Comparison of ENCODE assay signal across 37 cellular contexts in the genomic region with DNA sequence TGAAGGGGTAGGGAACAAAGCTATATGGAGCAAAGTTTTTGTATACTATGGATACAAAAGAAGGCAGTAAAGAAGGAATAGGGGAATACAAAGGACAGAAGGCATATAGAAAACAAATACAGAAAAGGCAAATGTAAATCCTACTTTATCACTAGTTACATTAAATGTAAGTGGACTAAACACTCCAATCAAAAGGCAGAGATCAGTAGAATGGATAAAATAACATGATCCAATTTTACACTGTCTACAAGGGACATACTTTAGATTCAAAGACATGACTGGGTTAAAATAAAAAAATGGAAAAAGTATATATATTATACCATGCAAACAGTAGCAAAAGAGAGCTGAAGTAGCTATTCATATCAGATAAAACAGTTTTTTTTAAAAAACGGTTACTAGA.
A peak's percentile ranks its signal among the peaks of the same experiment; 100 is the strongest.
DNase-seq lines count a peak whose midpoint lies in the region; ATAC-seq, FAIRE-seq and TF ChIP-seq lines count a peak whose summit lies in the region.
"Had no signal": no experiment of that assay in that cellular context is flagged by ENCODE, and none has a peak within 500 bp of the region (broad histone marks: within the 10 kb centered on the region; RNA-seq: fewer than 3 reads in every experiment).

No MANE protein-coding gene starts in this region.

- no peaks in the 10 kb centered on the region for H3F3A ChIP-seq in PC-3 (ENCODE audit: low read length, unreplicated experiment)

- no TSS peak for BruUV-seq in K562 (replicated peaks; lab: Mats Ljungman, UMichigan)
- no TSS peak for BruUV-seq in A673 (replicated peaks; lab: Mats Ljungman, UMichigan)
- BruUV-seq in PC-3 (replicated peaks; lab: Mats Ljungman, UMichigan): no TSS peak

- no peaks in the 10 kb centered on the region for H3K36me3 Mint-ChIP-seq in endodermal cell (ENCODE audit: low read depth)
- H3K36me3 Mint-ChIP-seq in WTC11: peaks cover 3% of the 10 kb centered on the region; the same call in 1 of the 2 replicates
- H3K36me3 Mint-ChIP-seq: CD14-positive monocyte; CD4-positive, alpha-beta memory T cell; CD4-positive, CD25-positive, alpha-beta regulatory T cell; CD8-positive, alpha-beta memory T cell; CD8-positive, alpha-beta T cell had no signal

- TF ChIP-seq RAD21 in K562 (CRISPR knock-in tag; conservative IDR thresholded peaks at IDR 0.05 in 1 of 2, IDR thresholded peaks at IDR 0.05 in 1 of 2): no peak

- peaks cover 28% of the 10 kb centered on the region for H3K4me1 Mint-ChIP-seq in endodermal cell
- H3K4me1 Mint-ChIP-seq in WTC11: no peaks in the 10 kb centered on the region
- H3K4me1 Mint-ChIP-seq: B cell; CD14-positive monocyte; CD4-positive, alpha-beta memory T cell; CD4-positive, CD25-positive, alpha-beta regulatory T cell; CD8-positive, alpha-beta memory T cell had no signal

- TF ChIP-seq POLR2A in K562 (conservative IDR thresholded peaks at IDR 0.05): no peak

- H3K4me1 ChIP-seq in HEK293 (ENCODE audit: control insufficient read depth, insufficient read depth, low read length) (no peaks in the 10 kb centered on the region), adipocyte (ENCODE audit: control insufficient read depth, insufficient read depth, low read length) (no peaks in the 10 kb centered on the region), K562 (replicated peaks in 1 of 2; ENCODE audit: control insufficient read depth in 2 of 2, insufficient read depth in 2 of 2, low read length in 2 of 2) (no peaks in the 10 kb centered on the region), endodermal cell (ENCODE audit: control insufficient read depth, insufficient read depth, low read length) (peaks cover 9% of the 10 kb centered on the region), A673 (ENCODE audit: insufficient read depth, low read length, poor library complexity, severe bottlenecking) (no peaks in the 10 kb centered on the region), PC-3 (ENCODE audit: insufficient read depth, low read length) (no peaks in the 10 kb centered on the region)
- H3K4me1 ChIP-seq: A549; BE2C; BLaER1; BLaER1 treated with 17β-estradiol and CSF1 and Interleukin-3, amounts not matched to agents 10 nM and 100 nM; Caco-2 had no signal

- no peaks in the 10 kb centered on the region for H3K36me3 ChIP-seq in HEK293 (ENCODE audit: control insufficient read depth in 2 of 2, insufficient read depth in 1 of 2, low read length in 2 of 2)
- H3K36me3 ChIP-seq in adipocyte (ENCODE audit: control insufficient read depth, insufficient read depth, low read length, severe bottlenecking): no peaks in the 10 kb centered on the region
- no peaks in the 10 kb centered on the region for H3K36me3 ChIP-seq in K562 (ENCODE audit: control insufficient read depth, insufficient read depth, low read length)
- no peaks in the 10 kb centered on the region for H3K36me3 ChIP-seq in endodermal cell (ENCODE audit: control insufficient read depth, insufficient read depth, low read length)
- H3K36me3 ChIP-seq in A673 (ENCODE audit: insufficient read depth, low read length, poor library complexity, severe bottlenecking): no peaks in the 10 kb centered on the region
- H3K36me3 ChIP-seq in PC-3 (ENCODE audit: low read depth, low read length): no peaks in the 10 kb centered on the region
- H3K36me3 ChIP-seq: BE2C; BLaER1; BLaER1 treated with 17β-estradiol and CSF1 and Interleukin-3, amounts not matched to agents 10 nM and 100 nM had no signal

- intact Hi-C loops in K562 (cut with micrococcal nuclease) (no loop called here), A673 (cut with micrococcal nuclease; ENCODE audit: unreplicated experiment) (no loop called here), PC-3 (cut with micrococcal nuclease) (no loop called here)

- no peaks in the 10 kb centered on the region for H3K9me1 ChIP-seq in K562 (ENCODE audit: control insufficient read depth, insufficient read depth, low read length)

- peaks cover 31% of the 10 kb centered on the region for H3K27me3 Mint-ChIP-seq in endodermal cell (ENCODE audit: insufficient read depth)
- peaks cover 26% of the 10 kb centered on the region for H3K27me3 Mint-ChIP-seq in WTC11 (ENCODE audit: low read depth)
- H3K27me3 Mint-ChIP-seq: B cell had no signal

- no peaks in the 10 kb centered on the region for H3K9me2 ChIP-seq in PC-3 (replicated peaks; ENCODE audit: low read length)

- no peak for TF ChIP-seq EP300 in K562 (IDR thresholded peaks at IDR 0.05; ENCODE audit: low read length)

- FAIRE-seq in K562 (lab: Jason Lieb, UNC): no peak
- FAIRE-seq: A204.1, A549, D721Med had no signal

- H3K9ac ChIP-seq in adipocyte (ENCODE audit: low read length) (no peak overlapping the region), K562 (ENCODE audit: insufficient read depth in 1 of 2, low read depth in 2 of 2, low read length in 2 of 2) (no peak overlapping the region), endodermal cell (ENCODE audit: extremely low read depth, low read length, poor library complexity, severe bottlenecking) (no peak overlapping the region), PC-3 (ENCODE audit: low read length) (no peak overlapping the region)
- H3K9ac ChIP-seq: BLaER1; BLaER1 treated with 17β-estradiol and CSF1 and Interleukin-3, amounts not matched to agents 10 nM and 100 nM had no signal

- no peaks in the 10 kb centered on the region for H3K9me3 ChIP-seq in HEK293 (ENCODE audit: control insufficient read depth, insufficient read depth, low read depth, low read length)
- H3K9me3 ChIP-seq in adipocyte (ENCODE audit: control insufficient read depth, low read length): peaks cover 11% of the 10 kb centered on the region
- H3K9me3 ChIP-seq in K562 (replicated peaks; ENCODE audit: control insufficient read depth, insufficient read depth, low read depth, low read length): no peaks in the 10 kb centered on the region
- peaks cover 16% of the 10 kb centered on the region for H3K9me3 ChIP-seq in endodermal cell (ENCODE audit: control insufficient read depth, low read length)
- H3K9me3 ChIP-seq in A673 (ENCODE audit: low read depth, low read length, poor library complexity, severe bottlenecking): no peaks in the 10 kb centered on the region
- 0 out of 2 replicates have a peak, but pooled peaks cover 4% of the 10 kb centered on the region for H3K9me3 ChIP-seq in PC-3 (ENCODE audit: low read length)
- H3K9me3 ChIP-seq: A549, BE2C had no signal

- 0% methylated on average over 1 of the region's 1 CpG for WGBS in K562 (ENCODE audit: insufficient coverage, low coverage, missing lambda C conversion rate)
- WGBS in endodermal cell (ENCODE audit: insufficient coverage in 1 of 2, insufficient read length in 1 of 2), 2 experiments: no CpG with 5 or more reads among the region's 1 CpG

- POLR2A ChIA-PET in HEK293 (lab: Yijun Ruan, JAX): no interaction called here
- POLR2A ChIA-PET in K562 (lab: Yijun Ruan, JAX): interaction anchor here (0.5 kb wide), 1 partner anchor 84 kb away, joined by 3 read pairs; no protein-coding TSS in a partner anchor
- POLR2A ChIA-PET in WTC11 (lab: Charles Lee): no interaction called here
- POLR2A ChIA-PET in A673 (lab: Charles Lee; ENCODE audit: low non-redundant PET): no interaction called here
- POLR2A ChIA-PET in PC-3 (lab: Charles Lee; ENCODE audit: unreplicated experiment): no interaction called here

- no peaks in the 10 kb centered on the region for H4K20me1 ChIP-seq in K562 (replicated peaks; ENCODE audit: control insufficient read depth, insufficient read depth, low read length)
- no peaks in the 10 kb centered on the region for H4K20me1 ChIP-seq in PC-3 (ENCODE audit: low read length)
- H4K20me1 ChIP-seq: BLaER1; BLaER1 treated with 17β-estradiol and CSF1 and Interleukin-3, amounts not matched to agents 10 nM and 100 nM had no signal

- ATAC-seq in K562: no peak
- ATAC-seq in WTC11: no peak
- no peak for ATAC-seq in PC-3
- ATAC-seq: A549; CD8-positive, alpha-beta T cell had no signal

- in situ Hi-C loops in K562 (cut with MboI) (no loop called here), KBM-7 (cut with MboI; ENCODE audit: low pct_unique_long_range_greater_than_20kb, low sequenced_read_pairs) (no loop called here)

- H3K4me3 Mint-ChIP-seq in endodermal cell: no peak overlapping the region
- H3K4me3 Mint-ChIP-seq in WTC11: no peak overlapping the region
- H3K4me3 Mint-ChIP-seq: B cell; CD14-positive monocyte; CD4-positive, alpha-beta memory T cell; CD4-positive, alpha-beta T cell; CD4-positive, CD25-positive, alpha-beta regulatory T cell; CD8-positive, alpha-beta memory T cell; CD8-positive, alpha-beta T cell had no signal

- H2AFZ ChIP-seq in K562 (ENCODE audit: low read depth, low read length): no peak overlapping the region
- H2AFZ ChIP-seq in PC-3 (ENCODE audit: low read length): no peak overlapping the region

- H3K27ac Mint-ChIP-seq in endodermal cell (no peak overlapping the region), WTC11 (no peak overlapping the region)
- H3K27ac Mint-ChIP-seq: B cell; CD14-positive monocyte; CD4-positive, alpha-beta memory T cell; CD4-positive, alpha-beta T cell; CD4-positive, CD25-positive, alpha-beta regulatory T cell; CD8-positive, alpha-beta memory T cell; CD8-positive, alpha-beta T cell had no signal

- H3K79me2 ChIP-seq in K562 (ENCODE audit: control insufficient read depth, insufficient read depth, low read length) (no peaks in the 10 kb centered on the region), PC-3 (ENCODE audit: low read length) (no peaks in the 10 kb centered on the region)

- H3K27ac ChIP-seq in HEK293 (ENCODE audit: extremely low read depth, low read depth, low read length): no peak overlapping the region
- no peak overlapping the region for H3K27ac ChIP-seq in K562 (ENCODE audit: extremely low read depth, low read depth, low read length)
- no peak overlapping the region for H3K27ac ChIP-seq in endodermal cell (ENCODE audit: low read depth, low read length)
- no peak overlapping the region for H3K27ac ChIP-seq in A673 (ENCODE audit: low read depth, low read length, poor library complexity, severe bottlenecking)
- H3K27ac ChIP-seq in PC-3 (ENCODE audit: low read length): no peak overlapping the region
- H3K27ac ChIP-seq: 22Rv1; A549; BLaER1; BLaER1 treated with 17β-estradiol and CSF1 and Interleukin-3, amounts not matched to agents 10 nM and 100 nM; C4-2B had no signal

- H3K27me3 ChIP-seq in adipocyte (replicated peaks; ENCODE audit: control insufficient read depth, insufficient read depth, low read length) (no peaks in the 10 kb centered on the region), K562 (ENCODE audit: control insufficient read depth in 2 of 2, insufficient read depth in 2 of 2, low read length in 2 of 2) (no peaks in the 10 kb centered on the region), endodermal cell (ENCODE audit: control insufficient read depth, insufficient read depth, low read length, poor library complexity, severe bottlenecking) (no peaks in the 10 kb centered on the region), A673 (replicated peaks; ENCODE audit: insufficient read depth, low read depth, low read length, poor library complexity) (no peaks in the 10 kb centered on the region), PC-3 (ENCODE audit: low read length) (no peaks in the 10 kb centered on the region)
- H3K27me3 ChIP-seq: BE2C; BLaER1; BLaER1 treated with 17β-estradiol and CSF1 and Interleukin-3, amounts not matched to agents 10 nM and 100 nM had no signal

- no peak for TF ChIP-seq CTCF in HEK293 (tag by site-specific recombination; IDR thresholded peaks at IDR 0.05)
- no peak for TF ChIP-seq CTCF in K562 (IDR thresholded peaks at IDR 0.05 in 2 of 3, conservative IDR thresholded peaks at IDR 0.05 in 1 of 3; ENCODE audit: insufficient read depth in 2 of 3, low read depth in 1 of 3, low read length in 3 of 3)
- no peak for TF ChIP-seq CTCF in endodermal cell (conservative IDR thresholded peaks at IDR 0.05)
- no peak for TF ChIP-seq CTCF in WTC11 (IDR thresholded peaks at IDR 0.05)
- TF ChIP-seq CTCF in A673 (conservative IDR thresholded peaks at IDR 0.05; ENCODE audit: low read depth, low read length): no peak
- TF ChIP-seq CTCF in PC-3 (conservative IDR thresholded peaks at IDR 0.05; ENCODE audit: low read depth, low read length): no peak

- H3K4me3 ChIP-seq in HEK293 (ENCODE audit: low read depth, low read length): no peak overlapping the region
- peak overlapping the region; percentile 27 for H3K4me3 ChIP-seq in adipocyte (ENCODE audit: low read length)
- H3K4me3 ChIP-seq in K562: no peak overlapping the region
- H3K4me3 ChIP-seq in endodermal cell (ENCODE audit: low read length): peak overlapping the region; percentile 51
- no peak overlapping the region for H3K4me3 ChIP-seq in A673 (ENCODE audit: low read depth, low read length, poor library complexity, severe bottlenecking)
- H3K4me3 ChIP-seq in PC-3 (ENCODE audit: low read length): no peak overlapping the region
- H3K4me3 ChIP-seq: A549; BLaER1; BLaER1 treated with 17β-estradiol and CSF1 and Interleukin-3, amounts not matched to agents 10 nM and 100 nM had no signal

- DNase-seq in adipocyte (ENCODE audit: low read depth) (no peak), K562 (ENCODE audit: extremely low read depth in 1 of 4, low spot score in 3 of 4) (no peak), endodermal cell (no peak), KBM-7 (no peak), WTC11 (ENCODE audit: low spot score) (no peak), A673 (ENCODE audit: low spot score) (no peak), PC-3 (no peak)
- DNase-seq: 8988T; ACHN; AML-193; BE2C; C1 segment of cervical spinal cord; Caco-2; Calu3; CD4-positive, alpha-beta memory T cell; CD4-positive, alpha-beta T cell; CD4-positive, CD25-positive, alpha-beta regulatory T cell; CD8-positive, alpha-beta memory T cell; CD8-positive, alpha-beta T cell; COR-L47; DMS 273 treated with DMSO at 0.1 percent for 48 hours; DMS153; DMS53; DMS79; DMS79 treated with DMSO at 0.1 percent for 48 hours; DND-41; EL had no signal

- peaks cover 21% of the 10 kb centered on the region for H3K9me3 Mint-ChIP-seq in endodermal cell
- H3K9me3 Mint-ChIP-seq in WTC11: peaks cover 21% of the 10 kb centered on the region

- H3K4me2 ChIP-seq in K562 (ENCODE audit: insufficient read depth, low read length) (no peak overlapping the region), PC-3 (ENCODE audit: low read length) (no peak overlapping the region)
- H3K4me2 ChIP-seq: A549; BLaER1; BLaER1 treated with 17β-estradiol and CSF1 and Interleukin-3, amounts not matched to agents 10 nM and 100 nM had no signal

- CTCF ChIA-PET in HEK293 (lab: Yijun Ruan, JAX): no interaction called here
- CTCF ChIA-PET in K562 (lab: Yijun Ruan, JAX; ENCODE audit: low intra/inter-chr PET ratio): no interaction called here
- CTCF ChIA-PET in WTC11 (lab: Charles Lee): interaction anchor here (1.3 kb wide), 1 partner anchor 58 kb away, joined by 3 read pairs; no protein-coding TSS in a partner anchor
- CTCF ChIA-PET in A673 (lab: Charles Lee): no interaction called here
- CTCF ChIA-PET in PC-3 (lab: Charles Lee): no interaction called here

Comparison
In these comparisons a context has a peak if more than half of its experiments do, and no peak if none do; other contexts are left out.
1. H3K4me3 ChIP-seq: peak in adipocyte (single experiment) and endodermal cell (single experiment); none in HEK293 (single experiment), K562 (single experiment), A673 (single experiment) and PC-3 (single experiment).
2. Of the 44 proteins assayed by ChIP-seq in both K562 and HEK293: peak only in K562: none; only in HEK293: SETDB1; in both: none; in neither: 43.